9 cellular contexts compared by ENCODE assay signal in genomic region chr17:16407911-16408588, GRCh38. TPM values are rescaled to one million over a fixed set of nuclear protein-coding genes. Genes with fewer than 3 reads are reported as not detected.
DNase-seq lines count a peak whose midpoint lies in the region; ATAC-seq, FAIRE-seq and TF ChIP-seq lines count a peak whose summit lies in the region.
"Had no signal": no experiment of that assay in that cellular context is flagged by ENCODE, and none has a peak within 500 bp of the region (broad histone marks: within the 10 kb centered on the region; RNA-seq: fewer than 3 reads in every experiment).

No MANE protein-coding gene starts in this region.

- WGBS in A549 (ENCODE audit: missing lambda C conversion rate) = 65% methylated on average over 11 of the region's 14 CpGs

- no peaks in the 10 kb centered on the region for H3K36me3 ChIP-seq in bronchial epithelial cell (ENCODE audit: control insufficient read depth, insufficient read depth, low read length)

- no peak for TF ChIP-seq EP300 in A549 (IDR thresholded peaks at IDR 0.05)

- peak overlapping the region in 1 of 2 experiments; percentile 87; a peak in 4 of 6 replicates for H3K27ac ChIP-seq in A549

- POLR2A ChIA-PET in A549 (lab: Yijun Ruan, JAX) = interaction anchor here (0.6 to 2.5 kb wide), 6 partner anchors 17 to 191 kb away, joined by 3 to 17 read pairs (median 5); partner anchors contain the start of genes PIGL and UBB

- TF ChIP-seq POLR2A in A549 (IDR thresholded peaks at IDR 0.05; ENCODE audit: low read length) = no peak

- H3K4me1 ChIP-seq in A549 = peaks cover 19% of the 10 kb centered on the region

- CTCF ChIA-PET in A549 (lab: Yijun Ruan, JAX) = interaction anchor here (0.6 to 2.9 kb wide), 10 partner anchors 9 to 181 kb away, joined by 3 to 11 read pairs (median 4); no protein-coding TSS in a partner anchor

- ATAC-seq in A549 = peak; percentile 56 to 69
- peak; percentile 92 for ATAC-seq in GM18517 (IDR thresholded peaks at IDR 0.05; ENCODE audit: unreplicated experiment)
- ATAC-seq in HG02938 (IDR thresholded peaks at IDR 0.05; ENCODE audit: unreplicated experiment) = peak; percentile 77

- no peaks in the 10 kb centered on the region for H3K27me3 ChIP-seq in bronchial epithelial cell (ENCODE audit: control insufficient read depth, insufficient read depth, low read length)

- no peak for FAIRE-seq in A549 (lab: Jason Lieb, UNC)
- no peak for FAIRE-seq in bronchial epithelial cell (lab: Jason Lieb, UNC)
- FAIRE-seq: endometrium had no signal

- DNase-seq in A549 (ENCODE audit: low read depth in 1 of 2, low spot score in 1 of 2) = peak in 1 of 2 experiments; percentile 60
- peak; percentile 57 for DNase-seq in NCI-H345 (lab: John Stamatoyannopoulos, UW)
- peak; percentile 40 for DNase-seq in bronchial epithelial cell (ENCODE audit: low read depth)
- DNase-seq in left kidney (ENCODE audit: low read depth, low spot score) = peak; percentile 42
- DNase-seq in superior temporal gyrus (ENCODE audit: extremely low spot score) = peak; percentile 70
- DNase-seq in central memory CD4-positive, alpha-beta T cell = no peak

- no peak for TF ChIP-seq RAD21 in A549 (conservative IDR thresholded peaks at IDR 0.05 in 1 of 2, IDR thresholded peaks at IDR 0.05 in 1 of 2)

- H3K4me3 ChIP-seq in A549 (no peak overlapping the region), bronchial epithelial cell (ENCODE audit: low read depth, low read length) (no peak overlapping the region)

- no peak for TF ChIP-seq CTCF in A549 (IDR thresholded peaks at IDR 0.05)
- no peak for TF ChIP-seq CTCF in bronchial epithelial cell (IDR thresholded peaks at IDR 0.05; ENCODE audit: insufficient read depth, low read length, severe bottlenecking)

- peak overlapping the region; percentile 98 for H3K4me2 ChIP-seq in A549

- H3K9me3 ChIP-seq in A549 = no peaks in the 10 kb centered on the region

TF ChIP-seq in A549, 52 proteins besides CTCF, POLR2A, EP300 and RAD21:
- TF ChIP-seq POLR2AphosphoS2 (conservative IDR thresholded peaks at IDR 0.05; ENCODE audit: low read length) = no peak
- no peak for TF ChIP-seq CBX8 (IDR thresholded peaks at IDR 0.05)
- TF ChIP-seq RARB (CRISPR knock-in tag; IDR thresholded peaks at IDR 0.05) = no peak
- no peak for TF ChIP-seq TP53 (CRISPR knock-in tag; IDR thresholded peaks at IDR 0.05)
- TF ChIP-seq GATA3 (IDR thresholded peaks at IDR 0.05; ENCODE audit: borderline replicate concordance) = no peak
- no peak for TF ChIP-seq ZSCAN20 (CRISPR knock-in tag; IDR thresholded peaks at IDR 0.05)
- no peak for TF ChIP-seq NPAS2 (CRISPR knock-in tag; IDR thresholded peaks at IDR 0.05; ENCODE audit: borderline replicate concordance)
- no peak for TF ChIP-seq JUN (IDR thresholded peaks at IDR 0.05)
- no peak for TF ChIP-seq BCL3 (IDR thresholded peaks at IDR 0.05)
- no peak for TF ChIP-seq PHF8 (IDR thresholded peaks at IDR 0.05; ENCODE audit: borderline replicate concordance, low read depth)

RNA-seq across cellular contexts. Expression of gene TRPV2, which starts 7.3 kb away (rescaled TPM):
- polyA plus RNA-seq in A549 (2011; rRNA removed) (0.31 and 0.60 TPM in 2 replicates), A549 (2017; fragmentation: RNase III; extraction: RNeasy Plus Mini Kit Qiagen cat#74134 plus additional on column Dnase treatment) (0.35 to 0.62 TPM (median 0.61 TPM) in 3 replicates)
- 0.87 and 1.1 TPM in 2 replicates for polyA plus RNA-seq in A549 (2012; cell fraction: cytosol; rRNA removed)
- 0.86 and 1.7 TPM in 2 replicates for polyA plus RNA-seq in A549 (2012; cell fraction: nucleus; rRNA removed)
- 0.37 and 0.73 TPM in 2 replicates for polyA minus RNA-seq in A549 (2011; rRNA and poly(A)+ RNA removed)
- total RNA-seq in bronchial epithelial cell = under 0.01 and 0.26 TPM in 2 replicates

RNA-seq across cellular contexts. Expression of gene UBB, which starts 27.2 kb away (rescaled TPM):
- polyA plus RNA-seq in A549 (2011; rRNA removed) (2,851 and 4,311 TPM in 2 replicates), A549 (2017; fragmentation: RNase III; extraction: RNeasy Plus Mini Kit Qiagen cat#74134 plus additional on column Dnase treatment) (2,383 to 2,467 TPM (median 2,404 TPM) in 3 replicates)
- polyA plus RNA-seq in A549 (2012; cell fraction: cytosol; rRNA removed) = 3,984 and 4,472 TPM in 2 replicates
- 2,091 and 2,511 TPM in 2 replicates for polyA plus RNA-seq in A549 (2012; cell fraction: nucleus; rRNA removed)
- polyA minus RNA-seq in A549 (2011; rRNA and poly(A)+ RNA removed) = 2,750 and 3,886 TPM in 2 replicates
- total RNA-seq in bronchial epithelial cell = 766 and 1,827 TPM in 2 replicates

RNA-seq across cellular contexts. Expression of gene CENPV, which starts 54.8 kb away (rescaled TPM):
- polyA plus RNA-seq in A549 (2011; rRNA removed) (191 and 202 TPM in 2 replicates), A549 (2017; fragmentation: RNase III; extraction: RNeasy Plus Mini Kit Qiagen cat#74134 plus additional on column Dnase treatment) (106 to 114 TPM (median 112 TPM) in 3 replicates)
- 205 and 246 TPM in 2 replicates for polyA plus RNA-seq in A549 (2012; cell fraction: cytosol; rRNA removed)
- polyA plus RNA-seq in A549 (2012; cell fraction: nucleus; rRNA removed) = 138 and 220 TPM in 2 replicates
- polyA minus RNA-seq in A549 (2011; rRNA and poly(A)+ RNA removed) = 82.3 and 91.1 TPM in 2 replicates
- total RNA-seq in bronchial epithelial cell = 5.1 and 17.4 TPM in 2 replicates
